In genomic region chr9:5586391-5586802, GRCh38 we compare ENCODE assay signal across 9 cellular contexts. TPM values are rescaled to one million over a fixed set of nuclear protein-coding genes. Genes with fewer than 3 reads are reported as not detected.
DNase-seq lines count a peak whose midpoint lies in the region; ATAC-seq, FAIRE-seq and TF ChIP-seq lines count a peak whose summit lies in the region.
"Had no signal": no experiment of that assay in that cellular context is flagged by ENCODE, and none has a peak within 500 bp of the region (broad histone marks: within the 10 kb centered on the region; RNA-seq: fewer than 3 reads in every experiment).

No MANE protein-coding gene starts in this region.

- H2AFZ ChIP-seq in GM23248, result no peak overlapping the region

- H3K27me3 Mint-ChIP-seq in T-helper 17 cell, result peaks cover under 1% of the 10 kb centered on the region

- H3K9me3 ChIP-seq in GM23248 (ENCODE audit: low read depth) (no peaks in the 10 kb centered on the region), T-helper 17 cell (ENCODE audit: control insufficient read depth, low read length, poor library complexity, severe bottlenecking) (no peaks in the 10 kb centered on the region), mesodermal cell (ENCODE audit: control insufficient read depth, low read length) (no peaks in the 10 kb centered on the region)
- H3K9me3 ChIP-seq: gastrocnemius medialis had no signal

- H3K4me1 Mint-ChIP-seq in T-helper 17 cell, result peaks cover 28% of the 10 kb centered on the region

- H3K36me3 Mint-ChIP-seq in T-helper 17 cell (ENCODE audit: low read depth), result no peaks in the 10 kb centered on the region

- peak; percentile 47 for ATAC-seq in T-helper 17 cell
- ATAC-seq: gastrocnemius medialis had no signal

- peaks cover 45% of the 10 kb centered on the region for H3F3A ChIP-seq in GM23248 (ENCODE audit: insufficient read depth)

- in situ Hi-C loops in GM13977 (cut with MboI; ENCODE audit: low pct_unique_long_range_greater_than_20kb, low sequenced_read_pairs, unreplicated experiment), result no loop called here
- in situ Hi-C loops in GM23248 (cut with MboI), result no loop called here

- no peaks in the 10 kb centered on the region for H3K9me2 ChIP-seq in GM23248 (ENCODE audit: insufficient read depth)

- H3K27ac ChIP-seq in GM23248, result peak overlapping the region; percentile 93
- H3K27ac ChIP-seq in mesodermal cell (ENCODE audit: low read depth, low read length, severe bottlenecking), result peak overlapping the region; percentile 50
- H3K27ac ChIP-seq: gastrocnemius medialis had no signal

- no peak overlapping the region for H3K4me2 ChIP-seq in GM23248 (ENCODE audit: unreplicated experiment)

- H3K4me1 ChIP-seq in GM23248 (ENCODE audit: insufficient read depth) (peaks cover 38% of the 10 kb centered on the region), mesodermal cell (ENCODE audit: control insufficient read depth, insufficient read depth, low read length, poor library complexity, severe bottlenecking) (peaks cover 30% of the 10 kb centered on the region)

- no peaks in the 10 kb centered on the region for H3K27me3 ChIP-seq in GM23248 (replicated peaks; ENCODE audit: insufficient read depth)
- H3K27me3 ChIP-seq: gastrocnemius medialis had no signal

- peak overlapping the region; percentile 31 for H3K4me3 Mint-ChIP-seq in T-helper 17 cell

- no peak for FAIRE-seq in D721Med (lab: Jason Lieb, UNC)

- peak overlapping the region; percentile 95 for H3K27ac Mint-ChIP-seq in T-helper 17 cell

- TF ChIP-seq CTCF in GM13977 (IDR thresholded peaks at IDR 0.05; ENCODE audit: extremely low read depth, insufficient read depth, missing control alignments) (no peak), D721Med (IDR thresholded peaks at IDR 0.05; ENCODE audit: insufficient read depth, missing control alignments) (no peak)

- H3K4me3 ChIP-seq in GM23248 (0 out of 2 replicates have a peak overlapping the region, but pooled peaks have one; percentile 3), mesodermal cell (ENCODE audit: extremely low read depth, insufficient read depth, low read length, poor library complexity, severe bottlenecking) (no peak overlapping the region)
- H3K4me3 ChIP-seq: gastrocnemius medialis had no signal

- no peaks in the 10 kb centered on the region for H3K79me2 ChIP-seq in GM23248 (ENCODE audit: insufficient read depth)

- no peaks in the 10 kb centered on the region for H3K36me3 ChIP-seq in GM23248 (ENCODE audit: low read depth)
- H3K36me3 ChIP-seq in mesodermal cell (ENCODE audit: control insufficient read depth, insufficient read depth, low read length), result no peaks in the 10 kb centered on the region
- H3K36me3 ChIP-seq: gastrocnemius medialis had no signal

- DNase-seq in GM13977 (ENCODE audit: low spot score), result peak; percentile 24
- DNase-seq in GM23248, result peak; percentile 82
- no peak for DNase-seq in T-helper 17 cell
- DNase-seq in NCI-H2227 treated with DMSO at 0.1 percent for 48 hours (lab: John Stamatoyannopoulos, UW), result no peak
- no peak for DNase-seq in D721Med (ENCODE audit: insufficient read length, low spot score)
- no peak for DNase-seq in NCI-H2196 (lab: John Stamatoyannopoulos, UW; ENCODE audit: unreplicated experiment)
- no peak for DNase-seq in anterior cingulate cortex (lab: John Stamatoyannopoulos, UW)
- DNase-seq: gastrocnemius medialis had no signal

- no peaks in the 10 kb centered on the region for H4K20me1 ChIP-seq in GM23248 (ENCODE audit: insufficient read depth)

- peak overlapping the region; percentile 63 for H3K9ac ChIP-seq in GM23248

RNA-seq across cellular contexts. Expression of gene RIC1, which starts 42.5 kb away (rescaled TPM):
- total RNA-seq in GM23248 (2014; rRNA removed; shearing (Covaris generic)), result 39.6 and 48.7 TPM in 2 replicates
- 13.0 and 13.7 TPM in 2 replicates for polyA plus RNA-seq in GM23248 (2016; fragmentation: Nextera tagmentation; extraction: Ambion mirVana)
- 10 to 100 TPM; 19.6 to 24.3 TPM for total RNA-seq in T-helper 17 cell
- polyA plus RNA-seq in mesodermal cell (2013, experiment 1 of 2), result 23.1 TPM
- 20.8 TPM for polyA plus RNA-seq in mesodermal cell (2013, experiment 2 of 2)

Comparison
In these comparisons a context has a peak if more than half of its experiments do, and no peak if none do; other contexts are left out.
1. DNase-seq: peak in GM13977 (single experiment) and GM23248 (single experiment); none in T-helper 17 cell (0 of 3), NCI-H2227 treated with DMSO at 0.1 percent for 48 hours (single experiment), D721Med (single experiment), NCI-H2196 (single experiment) and anterior cingulate cortex (0 of 58).